ENCODE assay signal across 34 cellular contexts in the genomic region with DNA sequence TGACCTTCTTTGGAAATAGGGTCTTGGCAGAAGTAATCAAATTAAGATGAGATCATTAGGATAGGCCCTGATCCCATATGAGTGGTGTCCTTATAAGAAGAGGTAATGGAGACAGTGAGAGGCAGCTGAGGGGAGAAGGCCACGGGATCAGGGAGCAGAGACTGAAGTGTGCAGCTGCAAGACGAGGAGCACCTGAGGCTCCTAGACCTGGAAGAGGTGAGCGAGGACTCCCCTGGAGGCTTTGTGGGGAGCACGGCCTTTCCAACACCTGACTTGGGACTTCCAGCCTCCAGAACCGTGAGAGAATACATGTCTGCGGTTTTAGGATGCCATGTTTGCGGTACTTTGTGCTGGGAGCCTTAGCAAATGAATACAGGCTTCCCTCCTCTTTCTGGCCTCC. TPM values are rescaled to one million over a fixed set of nuclear protein-coding genes. Genes with fewer than 3 reads are reported as not detected.
"Had no signal": no experiment of that assay in that cellular context is flagged by ENCODE, and none has a peak within 500 bp of the region (broad histone marks: within the 10 kb centered on the region; RNA-seq: fewer than 3 reads in every experiment).

No MANE protein-coding gene starts in this region.

- H3K27ac ChIP-seq: esophagus muscularis mucosa, foreskin keratinocyte, heart right ventricle, prostate gland, right atrium auricular region, stomach, testis, tibial artery had no signal

- H3K9me3 ChIP-seq: mucosa of descending colon, prostate gland, testis had no signal

- H3K4me1 ChIP-seq: esophagus muscularis mucosa, foreskin keratinocyte, heart right ventricle, prostate gland, right atrium auricular region, stomach, testis, tibial artery had no signal

- ATAC-seq: foreskin keratinocyte; heart right ventricle; mucosa of descending colon; natural killer cell treated with Interleukin-12 subunit alpha and Interleukin-12 subunit beta and Interleukin-15 and Interleukin-18, amount 100 ng/mL, for 72 hours; sciatic nerve had no signal

- H3K27me3 ChIP-seq: right atrium auricular region, stomach, testis had no signal

- H3K4me3 Mint-ChIP-seq: dendritic cell treated with granulocyte-macrophage colony-stimulating factor and Interleukin-4, amounts not matched to agents 40 ng/mL and 50 ng/mL, for 4 days; memory B cell; mesothelial cell of epicardium; naive B cell; natural killer cell treated with Interleukin-12 subunit alpha and Interleukin-12 subunit beta and Interleukin-15 and Interleukin-18, amount 100 ng/mL, for 72 hours; type B pancreatic cell had no signal

- H3K36me3 Mint-ChIP-seq: mesothelial cell of epicardium; natural killer cell treated with Interleukin-12 subunit alpha and Interleukin-12 subunit beta and Interleukin-15 and Interleukin-18, amount 100 ng/mL, for 72 hours; type B pancreatic cell had no signal

- H3K9me3 Mint-ChIP-seq: memory B cell; mesothelial cell of epicardium; natural killer cell treated with Interleukin-12 subunit alpha and Interleukin-12 subunit beta and Interleukin-15 and Interleukin-18, amount 100 ng/mL, for 72 hours; type B pancreatic cell had no signal

- H3K4me3 ChIP-seq: esophagus muscularis mucosa, heart right ventricle, lung, mucosa of descending colon, prostate gland, right atrium auricular region, smooth muscle cell, stomach, testis, tibial artery had no signal

- DNase-seq: effector CD8-positive, alpha-beta T cell; foreskin keratinocyte; heart right ventricle; hippocampal formation; kidney glomerular epithelial cell; mucosa of descending colon; naive B cell; nucleus accumbens; stimulated activated CD4-positive, alpha-beta T cell treated with anti-CD3 and anti-CD28 coated beads, Interleukin-12 subunit alpha, Interleukin-12 subunit beta, amount 100 ng/mL, for 4 hours; stimulated activated CD4-positive, alpha-beta T cell treated with anti-CD3 and anti-CD28 coated beads, Interleukin-1b, Interleukin-23, amount 100 ng/mL, for 48 hours; stimulated activated CD4-positive, alpha-beta T cell treated with anti-CD3 and anti-CD28 coated beads, Interleukin-4, amount 100 ng/mL, for 1 hour; stimulated activated CD8-positive, alpha-beta memory T cell treated with anti-CD3 and anti-CD28 coated beads, Interleukin-4, amount 100 ng/mL, for 48 hours; stimulated activated naive CD4-positive, alpha-beta T cell treated with Interleukin-2 at 50 U/mL for 16 hours; stomach; testis had no signal

- H3K36me3 ChIP-seq: esophagus muscularis mucosa, heart right ventricle, prostate gland, right atrium auricular region, stomach, tibial artery had no signal

- H3K27ac Mint-ChIP-seq: dendritic cell treated with granulocyte-macrophage colony-stimulating factor and Interleukin-4, amounts not matched to agents 40 ng/mL and 50 ng/mL, for 4 days; memory B cell; mesothelial cell of epicardium; naive B cell; natural killer cell treated with Interleukin-12 subunit alpha and Interleukin-12 subunit beta and Interleukin-15 and Interleukin-18, amount 100 ng/mL, for 72 hours; type B pancreatic cell had no signal

- H3K4me1 Mint-ChIP-seq: memory B cell, mesothelial cell of epicardium, naive B cell had no signal

RNA-seq across cellular contexts. Expression of gene LRTM2, which starts 37.5 kb away (rescaled TPM):
- total RNA-seq: endothelial cell of umbilical vein; epithelial cell of proximal tubule; fibroblast of lung; foreskin keratinocyte; heart right ventricle; liver; lung; mucosa of descending colon; natural killer cell treated with Interleukin-12 subunit alpha and Interleukin-12 subunit beta and Interleukin-15 and Interleukin-18, amount 100 ng/mL, for 72 hours; osteocyte; prostate gland; right atrium auricular region; sciatic nerve; smooth muscle cell; stomach; subcutaneous adipose tissue; urinary bladder had no signal
- polyA plus RNA-seq: endothelial cell of umbilical vein, fibroblast of lung, foreskin keratinocyte, heart right ventricle, liver, smooth muscle cell, urinary bladder had no signal
